In the genomic region with DNA sequence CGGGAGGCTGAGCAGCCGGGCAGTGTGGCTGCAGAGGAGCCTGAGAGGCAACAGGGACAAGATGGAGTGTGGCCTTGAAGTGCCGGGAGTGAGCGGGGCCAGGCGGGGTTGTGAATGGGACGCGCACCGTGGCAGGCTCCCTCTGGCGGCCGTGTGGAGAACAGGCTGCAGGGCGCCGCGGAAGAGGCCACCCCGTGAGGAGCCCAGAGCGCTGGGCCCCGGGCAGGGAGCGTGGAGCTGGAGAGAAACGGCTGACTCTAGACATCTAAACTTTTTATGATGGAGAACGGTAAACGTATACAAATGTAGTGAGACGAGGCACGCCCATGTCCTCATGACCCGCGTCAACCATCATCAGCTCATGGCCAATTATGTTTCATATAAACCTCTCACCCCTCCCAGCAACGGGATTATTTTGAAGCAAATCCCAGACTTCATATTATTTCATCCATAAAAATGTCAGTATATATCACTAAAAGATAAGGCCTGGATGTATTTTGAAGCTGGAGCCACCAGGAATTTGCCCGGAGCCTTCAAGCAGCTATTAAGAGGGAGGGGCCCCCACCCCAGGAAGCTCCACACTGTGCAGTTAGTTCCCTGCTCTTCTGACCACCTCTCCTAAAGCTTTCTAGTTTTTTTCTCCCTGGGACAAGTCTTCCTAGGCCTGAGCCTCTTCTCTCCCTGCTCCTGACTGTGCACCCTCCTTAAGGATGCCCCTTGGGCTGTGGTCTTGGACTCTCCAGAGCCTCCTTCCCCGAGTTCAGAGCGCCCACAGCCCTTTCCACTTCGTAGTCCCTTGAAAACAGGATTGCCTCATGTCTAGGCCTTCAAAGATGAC, we compare ENCODE assay signal across 8 cellular contexts.
DNase-seq lines count a peak whose midpoint lies in the region; ATAC-seq and TF ChIP-seq lines count a peak whose summit lies in the region.

No MANE protein-coding gene starts in this region.

- BruUV-seq in Panc1 (replicated peaks; lab: Mats Ljungman, UMichigan): no TSS peak

- H3K4me1 ChIP-seq in HUES6 (ENCODE audit: control insufficient read depth, insufficient read depth, low read length) (peaks cover 27% of the 10 kb centered on the region), Panc1 (ENCODE audit: control insufficient read depth, insufficient read depth, low read length) (peaks cover 56% of the 10 kb centered on the region)

- intact Hi-C loops in Panc1 (cut with micrococcal nuclease; ENCODE audit: unreplicated experiment): loop anchor here (2.0 to 5.0 kb wide), 4 partner anchors 64 to 249 kb away; no protein-coding TSS in a partner anchor

- no peaks in the 10 kb centered on the region for H3K36me3 Mint-ChIP-seq in activated T-cell treated with anti-CD3 and anti-CD28 coated beads, Interleukin-2, amount 50 U/mL, for 24 hours (ENCODE audit: low read depth)
- H3K36me3 Mint-ChIP-seq in natural killer cell treated with Interleukin-12 subunit alpha and Interleukin-12 subunit beta and Interleukin-15 and Interleukin-18, amount 100 ng/mL, for 72 hours: no peaks in the 10 kb centered on the region
- no peaks in the 10 kb centered on the region for H3K36me3 Mint-ChIP-seq in stimulated activated memory B cell treated with anti-CD40 and anti-IgM and Interleukin-4, amounts not matched to agents 10 μg/mL and 1 μg/mL and 100 μg/mL, for 72 hours

- POLR2A ChIA-PET in Panc1 (lab: Charles Lee): interaction anchor here (0.6 kb wide), 3 partner anchors 35 to 58 kb away, joined by 3 to 7 read pairs (median 5); no protein-coding TSS in a partner anchor

- H3K9me3 ChIP-seq in HUES6 (ENCODE audit: control insufficient read depth, insufficient read depth, low read depth, low read length) (no peaks in the 10 kb centered on the region), Panc1 (ENCODE audit: control insufficient read depth, insufficient read depth, low read depth, low read length) (no peaks in the 10 kb centered on the region)

- H3K4me3 ChIP-seq in HUES6 (ENCODE audit: low read depth, low read length): no peak overlapping the region
- H3K4me3 ChIP-seq in Panc1 (ENCODE audit: low read depth in 2 of 2, low read length in 2 of 2): peak overlapping the region in 1 of 2 experiments; percentile 7; a peak in 1 of 4 replicates

- DNase-seq in DMS 273 (lab: John Stamatoyannopoulos, UW; ENCODE audit: unreplicated experiment) (peak; percentile 88), DMS 273 treated with DMSO at 0.1 percent for 48 hours (lab: John Stamatoyannopoulos, UW) (no peak), Panc1 (ENCODE audit: low read depth, low spot score) (no peak), fibroblast of gingiva (ENCODE audit: low read depth) (peak; percentile 80)
- peak; percentile 84 for DNase-seq in activated T-cell treated with anti-CD3 and anti-CD28 coated beads, Interleukin-2, amount 50 U/mL, for 24 hours
- DNase-seq in natural killer cell treated with Interleukin-12 subunit alpha and Interleukin-12 subunit beta and Interleukin-15 and Interleukin-18, amount 100 ng/mL, for 72 hours (ENCODE audit: low spot score): peak; percentile 83

- no peaks in the 10 kb centered on the region for H3K9me3 Mint-ChIP-seq in activated T-cell treated with anti-CD3 and anti-CD28 coated beads, Interleukin-2, amount 50 U/mL, for 24 hours
- no peaks in the 10 kb centered on the region for H3K9me3 Mint-ChIP-seq in natural killer cell treated with Interleukin-12 subunit alpha and Interleukin-12 subunit beta and Interleukin-15 and Interleukin-18, amount 100 ng/mL, for 72 hours
- no peaks in the 10 kb centered on the region for H3K9me3 Mint-ChIP-seq in stimulated activated memory B cell treated with anti-CD40 and anti-IgM and Interleukin-4, amounts not matched to agents 10 μg/mL and 1 μg/mL and 100 μg/mL, for 72 hours

- peaks cover 5% of the 10 kb centered on the region for H3K4me1 Mint-ChIP-seq in activated T-cell treated with anti-CD3 and anti-CD28 coated beads, Interleukin-2, amount 50 U/mL, for 24 hours (ENCODE audit: low read depth)
- H3K4me1 Mint-ChIP-seq in natural killer cell treated with Interleukin-12 subunit alpha and Interleukin-12 subunit beta and Interleukin-15 and Interleukin-18, amount 100 ng/mL, for 72 hours (ENCODE audit: low read depth in 2 of 2): peaks cover 4 to 5% of the 10 kb centered on the region in 2 donors
- H3K4me1 Mint-ChIP-seq in stimulated activated memory B cell treated with anti-CD40 and anti-IgM and Interleukin-4, amounts not matched to agents 10 μg/mL and 1 μg/mL and 100 μg/mL, for 72 hours: peaks cover 15% of the 10 kb centered on the region

- no peak overlapping the region for H3K27ac Mint-ChIP-seq in activated T-cell treated with anti-CD3 and anti-CD28 coated beads, Interleukin-2, amount 50 U/mL, for 24 hours
- H3K27ac Mint-ChIP-seq in natural killer cell treated with Interleukin-12 subunit alpha and Interleukin-12 subunit beta and Interleukin-15 and Interleukin-18, amount 100 ng/mL, for 72 hours: no peak overlapping the region
- H3K27ac Mint-ChIP-seq in stimulated activated memory B cell treated with anti-CD40 and anti-IgM and Interleukin-4, amounts not matched to agents 10 μg/mL and 1 μg/mL and 100 μg/mL, for 72 hours: no peak overlapping the region

- in situ Hi-C loops in Panc1 (cut with HindIII; ENCODE audit: low pct_unique_long_range_greater_than_20kb, low sequenced_read_pairs): no loop called here

- peak; percentile 86 for ATAC-seq in Panc1
- ATAC-seq in natural killer cell treated with Interleukin-12 subunit alpha and Interleukin-12 subunit beta and Interleukin-15 and Interleukin-18, amount 100 ng/mL, for 72 hours: peak; percentile 83 to 88
- ATAC-seq in stimulated activated memory B cell treated with anti-CD40 and anti-IgM and Interleukin-4, amounts not matched to agents 10 μg/mL and 1 μg/mL and 100 μg/mL, for 72 hours: peak; percentile 86

- H3K27ac ChIP-seq in HUES6 (ENCODE audit: low read depth, low read length) (no peak overlapping the region), Panc1 (ENCODE audit: low read length) (peak overlapping the region; percentile 93)

- peaks cover 11% of the 10 kb centered on the region; the same call in 1 of the 2 replicates for H3K27me3 ChIP-seq in HUES6 (ENCODE audit: control insufficient read depth, insufficient read depth, low read length)
- H3K27me3 ChIP-seq in Panc1 (ENCODE audit: control insufficient read depth, insufficient read depth, low read length): no peaks in the 10 kb centered on the region

- CTCF ChIA-PET in Panc1 (lab: Charles Lee): interaction anchor here (0.6 to 2.3 kb wide), 21 partner anchors 9 to 273 kb away, joined by 3 to 11 read pairs (median 5); no protein-coding TSS in a partner anchor

- peaks cover 28% of the 10 kb centered on the region for H3K27me3 Mint-ChIP-seq in activated T-cell treated with anti-CD3 and anti-CD28 coated beads, Interleukin-2, amount 50 U/mL, for 24 hours
- H3K27me3 Mint-ChIP-seq in natural killer cell treated with Interleukin-12 subunit alpha and Interleukin-12 subunit beta and Interleukin-15 and Interleukin-18, amount 100 ng/mL, for 72 hours: peaks cover 8 to 11% of the 10 kb centered on the region in 2 donors
- H3K27me3 Mint-ChIP-seq in stimulated activated memory B cell treated with anti-CD40 and anti-IgM and Interleukin-4, amounts not matched to agents 10 μg/mL and 1 μg/mL and 100 μg/mL, for 72 hours: peaks cover 8% of the 10 kb centered on the region

- peak; percentile 99 for TF ChIP-seq CTCF in Panc1 (IDR thresholded peaks at IDR 0.05)

- H3K4me3 Mint-ChIP-seq in activated T-cell treated with anti-CD3 and anti-CD28 coated beads, Interleukin-2, amount 50 U/mL, for 24 hours: no peak overlapping the region
- peak overlapping the region; percentile 34 for H3K4me3 Mint-ChIP-seq in natural killer cell treated with Interleukin-12 subunit alpha and Interleukin-12 subunit beta and Interleukin-15 and Interleukin-18, amount 100 ng/mL, for 72 hours
- H3K4me3 Mint-ChIP-seq in stimulated activated memory B cell treated with anti-CD40 and anti-IgM and Interleukin-4, amounts not matched to agents 10 μg/mL and 1 μg/mL and 100 μg/mL, for 72 hours: peak overlapping the region; percentile 65

- H3K9ac ChIP-seq in HUES6 (ENCODE audit: low read length): peak overlapping the region; percentile 25

- H3K36me3 ChIP-seq in HUES6 (ENCODE audit: control insufficient read depth, insufficient read depth, low read length) (no peaks in the 10 kb centered on the region), Panc1 (ENCODE audit: control insufficient read depth, insufficient read depth, low read length) (no peaks in the 10 kb centered on the region)

Comparison
In these comparisons a context has a peak if more than half of its experiments do, and no peak if none do; other contexts are left out.
1. DNase-seq: peak in DMS 273 (single experiment), activated T-cell treated with anti-CD3 and anti-CD28 coated beads, Interleukin-2, amount 50 U/mL, for 24 hours (single experiment), fibroblast of gingiva (single experiment) and natural killer cell treated with Interleukin-12 subunit alpha and Interleukin-12 subunit beta and Interleukin-15 and Interleukin-18, amount 100 ng/mL, for 72 hours (single experiment); none in DMS 273 treated with DMSO at 0.1 percent for 48 hours (single experiment) and Panc1 (single experiment).
2. Peak in every context shown above with its lines, with median percentiles within 50 percentile points of each other: ATAC-seq.